6 cellular contexts compared by ENCODE assay signal in genomic region chr4:675036-675804, GRCh38. TPM values are rescaled to one million over a fixed set of nuclear protein-coding genes. Genes with fewer than 3 reads are reported as not detected.
DNase-seq lines count a peak whose midpoint lies in the region; ATAC-seq, FAIRE-seq and TF ChIP-seq lines count a peak whose summit lies in the region.

No MANE protein-coding gene starts in this region.

- FAIRE-seq in H54 (lab: Jason Lieb, UNC) = no peak

- DNase-seq in RKO (ENCODE audit: low spot score) = peak; percentile 48
- DNase-seq in heart right ventricle = no peak
- DNase-seq in tibial nerve (ENCODE audit: low spot score in 2 of 2) = no peak
- no peak for DNase-seq in NCI-H345 treated with DMSO at 0.1 percent for 48 hours (lab: John Stamatoyannopoulos, UW; ENCODE audit: unreplicated experiment)
- DNase-seq in H54 (ENCODE audit: insufficient read length, low spot score) = no peak

- peak; percentile 8 for ATAC-seq in GM21360 (IDR thresholded peaks at IDR 0.05; ENCODE audit: unreplicated experiment)
- ATAC-seq in heart right ventricle = peak; percentile 3 to 35 (median 11)

- 61 to 64% methylated on average over 23 of the region's 23 CpGs for WGBS in heart right ventricle, 2 donors
- whole genome bisulfite sequencing in tibial nerve, 2 donors = 41 to 71% methylated on average over 11 to 19 of the region's 23 CpGs

- H3K9me3 ChIP-seq in heart right ventricle = no peaks in the 10 kb centered on the region
- no peaks in the 10 kb centered on the region for H3K9me3 ChIP-seq in tibial nerve

- peak overlapping the region; percentile 70 to 100 (median 89) for H3K4me3 ChIP-seq in heart right ventricle
- peak overlapping the region; percentile 77 to 94 (median 82) for H3K4me3 ChIP-seq in tibial nerve

- H3K4me1 ChIP-seq in heart right ventricle (peaks cover 5 to 34% (median 28%) of the 10 kb centered on the region in 9 donors), tibial nerve (peaks cover 0 to 27% (median 18%) of the 10 kb centered on the region in 4 donors)

- no peak for TF ChIP-seq EP300 in tibial nerve (IDR thresholded peaks at IDR 0.05)

- H3K27me3 ChIP-seq in heart right ventricle (no peaks in the 10 kb centered on the region), tibial nerve (no peaks in the 10 kb centered on the region)

- intact Hi-C loops in heart right ventricle (cut with DNase I) = no loop called here

- TF ChIP-seq CTCF in heart right ventricle (IDR thresholded peaks at IDR 0.05) (no peak), tibial nerve (IDR thresholded peaks at IDR 0.05) (no peak)

- TF ChIP-seq POLR2A in tibial nerve (IDR thresholded peaks at IDR 0.05) = no peak
- TF ChIP-seq POLR2A in H54 (IDR thresholded peaks at IDR 0.05; ENCODE audit: low read depth, low read length) = no peak

- H3K36me3 ChIP-seq in heart right ventricle (peaks cover 0 to 30% (median 17%) of the 10 kb centered on the region in 9 donors), tibial nerve (peaks cover 6 to 29% (median 11%) of the 10 kb centered on the region in 3 donors)

- H3K27ac ChIP-seq in heart right ventricle (peak overlapping the region in 9 of 10 donors; percentile 91 to 99 (median 96)), tibial nerve (peak overlapping the region; percentile 95 to 98 (median 96))

RNA-seq across cellular contexts. Expression of gene MYL5, which starts 0.9 kb away (rescaled TPM):
- total RNA-seq in heart right ventricle (1 to 10 TPM; 4.0 to 7.5 (median 6.1) TPM), tibial nerve (10 to 100 TPM in 3 of 4 donors, 1 to 10 TPM in 1; 5.2 to 32.8 (median 12.9) TPM)
- 1 to 10 TPM; 3.3 to 8.1 TPM for polyA plus RNA-seq in heart right ventricle

RNA-seq across cellular contexts. Expression of gene ATP5ME, which starts 1.1 kb away (rescaled TPM):
- total RNA-seq in heart right ventricle = 1,000 to 10,000 TPM in 5 of 10 donors, 100 to 1,000 TPM in 5; 651 to 1,196 (median 982) TPM
- 1,000 to 10,000 TPM in 1 of 2 donors, 100 to 1,000 TPM in 1; 999 to 4,239 TPM for polyA plus RNA-seq in heart right ventricle
- total RNA-seq in tibial nerve = 100 to 1,000 TPM in 3 of 4 donors, 10 to 100 TPM in 1; 50.0 to 219 (median 139) TPM

RNA-seq across cellular contexts. Expression of gene SLC49A3, which starts 13.7 kb away (rescaled TPM):
- total RNA-seq in heart right ventricle (10 to 100 TPM in 9 of 10 donors, 1 to 10 TPM in 1; 9.8 to 16.9 (median 12.3) TPM), tibial nerve (10 to 100 TPM in 3 of 4 donors, 1 to 10 TPM in 1; 5.9 to 18.0 (median 14.3) TPM)
- polyA plus RNA-seq in heart right ventricle = 10 to 100 TPM in 1 of 2 donors, 1 to 10 TPM in 1; 8.8 to 28.5 TPM

RNA-seq across cellular contexts. Expression of gene PCGF3, which starts 30.4 kb away (rescaled TPM):
- total RNA-seq in heart right ventricle (10 to 100 TPM; 17.5 to 26.1 (median 20.9) TPM), tibial nerve (100 to 1,000 TPM in 2 of 4 donors, 10 to 100 TPM in 2; 54.8 to 123 (median 90.5) TPM)
- 10 to 100 TPM; 21.7 to 50.8 TPM for polyA plus RNA-seq in heart right ventricle

RNA-seq across cellular contexts. Expression of gene PDE6B, which starts 49.8 kb away (rescaled TPM):
- total RNA-seq in heart right ventricle (1 to 10 TPM; 1.8 to 6.2 (median 4.4) TPM), tibial nerve (1 to 10 TPM in 1 of 4 donors, under 1 TPM in 1, not detected in 2; 0.98 to 1.3 TPM)
- polyA plus RNA-seq in heart right ventricle = 1 to 10 TPM in 1 of 2 donors, under 1 TPM in 1; 0.73 to 2.0 TPM
